ENCODE assay signal across 8 cellular contexts in the genomic region with DNA sequence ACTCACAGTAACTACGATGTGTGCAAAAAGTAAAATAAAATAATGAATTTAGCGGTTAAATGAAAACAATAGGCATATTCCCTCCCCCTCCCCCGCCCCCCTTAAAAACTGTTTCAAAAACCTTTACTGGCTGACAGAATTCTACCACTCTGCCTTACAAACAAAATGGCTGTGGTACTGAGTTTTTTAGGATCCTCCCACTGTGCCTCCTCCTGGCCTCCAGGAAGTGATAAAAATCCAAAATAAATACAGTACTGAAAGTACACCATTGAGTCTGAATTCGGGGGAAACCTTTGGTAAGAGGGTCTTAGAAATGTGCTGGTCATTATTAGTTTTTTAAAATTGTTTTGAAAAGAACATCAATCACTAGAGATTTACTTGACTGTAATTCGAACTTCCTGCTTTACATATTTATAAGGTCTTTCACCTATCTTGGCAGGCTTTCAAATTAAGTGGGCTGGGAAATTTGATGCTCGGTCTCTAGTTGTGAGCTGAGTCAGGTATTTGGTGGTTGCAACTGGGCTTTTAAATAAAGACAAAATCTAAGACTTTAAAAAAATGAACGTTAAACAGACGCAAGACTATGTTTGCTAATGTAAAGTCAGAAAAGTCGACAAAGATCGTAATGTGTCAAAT.
DNase-seq lines count a peak whose midpoint lies in the region; ATAC-seq lines count a peak whose summit lies in the region.

No MANE protein-coding gene starts in this region.

- ATAC-seq in HG03354 (IDR thresholded peaks at IDR 0.05; ENCODE audit: poor library complexity, severe bottlenecking, unreplicated experiment) = peak; percentile 35
- peak; percentile 54 to 60 for ATAC-seq in stimulated activated naive B cell treated with anti-CD40 and anti-IgM and Interleukin-4, amounts not matched to agents 10 μg/mL and 1 μg/mL and 100 μg/mL, for 72 hours (replicated peaks)
- ATAC-seq in HG03196 (IDR thresholded peaks at IDR 0.05; ENCODE audit: unreplicated experiment) = no peak
- no peak for ATAC-seq in HG02973 (IDR thresholded peaks at IDR 0.05; ENCODE audit: unreplicated experiment)

- H3K27ac ChIP-seq in caudate nucleus (ENCODE audit: low read depth, low read length) = peak overlapping the region; percentile 95

- no peaks in the 10 kb centered on the region for H3K9me3 Mint-ChIP-seq in stimulated activated naive B cell treated with anti-CD40 and anti-IgM and Interleukin-4, amounts not matched to agents 10 μg/mL and 1 μg/mL and 100 μg/mL, for 72 hours

- H3K27ac Mint-ChIP-seq in stimulated activated naive B cell treated with anti-CD40 and anti-IgM and Interleukin-4, amounts not matched to agents 10 μg/mL and 1 μg/mL and 100 μg/mL, for 72 hours = no peak overlapping the region

- peak; percentile 75 for DNase-seq in ELF-1 (ENCODE audit: low read depth, low spot score)
- DNase-seq in NCI-H82 (lab: John Stamatoyannopoulos, UW) = peak; percentile 67
- peak in 6 of 61 donors; percentile 9 to 39 (median 20) for DNase-seq in caudate nucleus (lab: John Stamatoyannopoulos, UW)
- DNase-seq in iris pigment epithelial cell (ENCODE audit: low read depth) = peak; percentile 75
- no peak for DNase-seq in stimulated activated naive B cell treated with anti-CD40 and anti-IgM and Interleukin-4, amounts not matched to agents 10 μg/mL and 1 μg/mL and 100 μg/mL, for 72 hours

- no peaks in the 10 kb centered on the region for H3K27me3 Mint-ChIP-seq in stimulated activated naive B cell treated with anti-CD40 and anti-IgM and Interleukin-4, amounts not matched to agents 10 μg/mL and 1 μg/mL and 100 μg/mL, for 72 hours

- H3K4me1 Mint-ChIP-seq in stimulated activated naive B cell treated with anti-CD40 and anti-IgM and Interleukin-4, amounts not matched to agents 10 μg/mL and 1 μg/mL and 100 μg/mL, for 72 hours = peaks cover 5 to 7% of the 10 kb centered on the region in 2 donors

- no peaks in the 10 kb centered on the region for H3K36me3 Mint-ChIP-seq in stimulated activated naive B cell treated with anti-CD40 and anti-IgM and Interleukin-4, amounts not matched to agents 10 μg/mL and 1 μg/mL and 100 μg/mL, for 72 hours

- H3K4me3 Mint-ChIP-seq in stimulated activated naive B cell treated with anti-CD40 and anti-IgM and Interleukin-4, amounts not matched to agents 10 μg/mL and 1 μg/mL and 100 μg/mL, for 72 hours = no peak overlapping the region

Comparison
In these comparisons a context has a peak if more than half of its experiments do, and no peak if none do; other contexts are left out.
1. ATAC-seq: peak in HG03354 (single experiment) and stimulated activated naive B cell treated with anti-CD40 and anti-IgM and Interleukin-4, amounts not matched to agents 10 μg/mL and 1 μg/mL and 100 μg/mL, for 72 hours (2 of 2); none in HG03196 (single experiment) and HG02973 (single experiment).